ENCODE assay signal across 8 cellular contexts in genomic region chr16:70113599-70113981, GRCh38. TPM values are rescaled to one million over a fixed set of nuclear protein-coding genes. Genes with fewer than 3 reads are reported as not detected.
DNase-seq lines count a peak whose midpoint lies in the region; ATAC-seq and TF ChIP-seq lines count a peak whose summit lies in the region.
"Not testable (repeated sequence)": the region's sequence is repeated elsewhere in the genome, so short reads cannot be mapped to it uniquely, and the experiment has no call there.

No MANE protein-coding gene starts in this region.

- H3K4ac ChIP-seq in IMR-90 (ENCODE audit: low read depth, low read length): not testable (repeated sequence)

- H4K8ac ChIP-seq in IMR-90 (ENCODE audit: low read depth in 2 of 2, low read length in 2 of 2): peak overlapping the region in 1 of 2 experiments; percentile 74; a peak in 1 of 4 replicates

- H3K27ac ChIP-seq in AG04450 (ENCODE audit: low read depth, low read length): peak overlapping the region; percentile 47
- H3K27ac ChIP-seq in IMR-90 (ENCODE audit: insufficient read depth, low read length): peak overlapping the region; percentile 91
- H3K27ac ChIP-seq in gastrocnemius medialis: peak overlapping the region; percentile 87 to 90 (median 89)

- H3K9me3 Mint-ChIP-seq in activated CD8-positive, alpha-beta memory T cell treated with anti-CD3 and anti-CD28 coated beads, Interleukin-2, amount 10 ng/mL, durations not matched to agents 7 days and 5 days (ENCODE audit: low read depth): not testable (repeated sequence)

- in situ Hi-C loops in IMR-90 (cut with MboI; ENCODE audit: low sequenced_read_pairs); gastrocnemius medialis (cut with MboI; ENCODE audit: low sequenced_read_pairs in 4 of 4): not testable (repeated sequence)

- intact Hi-C loops in IMR-90 (cut with micrococcal nuclease); left colon (cut with DNase I, micrococcal nuclease); gastrocnemius medialis (cut with DNase I; ENCODE audit: low total_unique reads): not testable (repeated sequence)

- ATAC-seq in GM19025 (IDR thresholded peaks at IDR 0.05; ENCODE audit: low read depth, unreplicated experiment) (peak; percentile 7), HG02759 (IDR thresholded peaks at IDR 0.05; ENCODE audit: unreplicated experiment) (peak; percentile 16), IMR-90 (ENCODE audit: low read depth) (peak; percentile 50), left colon (peak; percentile 33), gastrocnemius medialis (peak; percentile 56 to 63)
- ATAC-seq in activated CD8-positive, alpha-beta memory T cell treated with anti-CD3 and anti-CD28 coated beads, Interleukin-2, amount 10 ng/mL, durations not matched to agents 7 days and 5 days: not testable (repeated sequence)

- TF ChIP-seq RAD21 in IMR-90 (IDR thresholded peaks at IDR 0.05; ENCODE audit: low read length): not testable (repeated sequence)

- H2BK20ac ChIP-seq in IMR-90 (ENCODE audit: low read depth, low read length): not testable (repeated sequence)

- not testable (repeated sequence) for H3K36me3 ChIP-seq in IMR-90 (ENCODE audit: control insufficient read depth, insufficient read depth, low read length); endocrine pancreas (ENCODE audit: control insufficient read depth, insufficient read depth, low read length); gastrocnemius medialis

- not testable (repeated sequence) for TF ChIP-seq POLR2A in IMR-90 (IDR thresholded peaks at IDR 0.05; ENCODE audit: low read depth, low read length); gastrocnemius medialis (IDR thresholded peaks at IDR 0.05)

- not testable (repeated sequence) for H2BK5ac ChIP-seq in IMR-90 (ENCODE audit: low read depth, low read length, poor library complexity, severe bottlenecking)

- not testable (repeated sequence) for H3K18ac ChIP-seq in IMR-90 (ENCODE audit: low read depth, low read length)

- not testable (repeated sequence) for H3K36me3 Mint-ChIP-seq in activated CD8-positive, alpha-beta memory T cell treated with anti-CD3 and anti-CD28 coated beads, Interleukin-2, amount 10 ng/mL, durations not matched to agents 7 days and 5 days

- not testable (repeated sequence) for H2AK5ac ChIP-seq in IMR-90 (ENCODE audit: low read depth, low read length)

- no CpG with 5 or more reads among the region's 15 CpGs for WGBS in IMR-90 (ENCODE audit: extremely low coverage in 2 of 2, insufficient read length in 1 of 2), 2 experiments

- peak overlapping the region; percentile 50 for H3K4me3 ChIP-seq in AG04450 (ENCODE audit: low read depth, low read length)
- peak overlapping the region; percentile 87 for H3K4me3 ChIP-seq in IMR-90 (ENCODE audit: insufficient read depth, low read depth, low read length)
- not testable (repeated sequence) for H3K4me3 ChIP-seq in endocrine pancreas (ENCODE audit: control insufficient read depth, insufficient read depth, low read length)
- peak overlapping the region; percentile 65 to 94 (median 88) for H3K4me3 ChIP-seq in gastrocnemius medialis

- CTCF ChIA-PET in AG04450 (lab: Charles Lee); IMR-90 (lab: Yijun Ruan, JAX); activated CD8-positive, alpha-beta memory T cell treated with anti-CD3 and anti-CD28 coated beads, Interleukin-2, amount 10 ng/mL, durations not matched to agents 7 days and 5 days (lab: Charles Lee): not testable (repeated sequence)

- POLR2A ChIA-PET in AG04450 (lab: Yijun Ruan, JAX); IMR-90 (lab: Charles Lee; ENCODE audit: unreplicated experiment): not testable (repeated sequence)

- H3K79me1 ChIP-seq in IMR-90 (ENCODE audit: low read depth in 1 of 2, low read length in 2 of 2): peaks cover under 1 to 25% of the 10 kb centered on the region in 2 experiments; a peak in 3 of 4 replicates

- peak overlapping the region; percentile 91 for H3K4me2 ChIP-seq in IMR-90 (ENCODE audit: low read depth, low read length)

- not testable (repeated sequence) for H3K56ac ChIP-seq in IMR-90 (ENCODE audit: extremely low read depth, insufficient read depth, low read length)

- H3K4me1 Mint-ChIP-seq in activated CD8-positive, alpha-beta memory T cell treated with anti-CD3 and anti-CD28 coated beads, Interleukin-2, amount 10 ng/mL, durations not matched to agents 7 days and 5 days: peaks cover 16% of the 10 kb centered on the region

- H3K9me1 ChIP-seq in IMR-90 (ENCODE audit: insufficient read depth, low read length): not testable (repeated sequence)

- not testable (repeated sequence) for H2AFZ ChIP-seq in IMR-90 (replicated peaks; ENCODE audit: low read length, poor library complexity)

- not testable (repeated sequence) for H3K9me3 ChIP-seq in AG04450 (ENCODE audit: control insufficient read depth, insufficient read depth, low read length); IMR-90 (ENCODE audit: control insufficient read depth, insufficient read depth, low read length); endocrine pancreas (ENCODE audit: control insufficient read depth, low read length); gastrocnemius medialis

- H4K91ac ChIP-seq in IMR-90 (ENCODE audit: insufficient read depth, low read depth, low read length): not testable (repeated sequence)

- H3K4me3 Mint-ChIP-seq in activated CD8-positive, alpha-beta memory T cell treated with anti-CD3 and anti-CD28 coated beads, Interleukin-2, amount 10 ng/mL, durations not matched to agents 7 days and 5 days: peak overlapping the region; percentile 88

- TF ChIP-seq CTCF in AG04450 (IDR thresholded peaks at IDR 0.05; ENCODE audit: low read depth, low read length); IMR-90 (conservative IDR thresholded peaks at IDR 0.05; ENCODE audit: low read depth, low read length); gastrocnemius medialis (IDR thresholded peaks at IDR 0.05 in 4 of 5, conservative IDR thresholded peaks at IDR 0.05 in 1 of 5): not testable (repeated sequence)

- H3K27me3 ChIP-seq in AG04450 (ENCODE audit: control insufficient read depth, insufficient read depth, low read length); IMR-90 (ENCODE audit: control insufficient read depth, insufficient read depth, low read length); endocrine pancreas (ENCODE audit: control insufficient read depth, insufficient read depth, low read length); gastrocnemius medialis: not testable (repeated sequence)

- H2AK9ac ChIP-seq in IMR-90 (replicated peaks; ENCODE audit: low read depth, low read length, poor library complexity): not testable (repeated sequence)

- not testable (repeated sequence) for H3K27me3 Mint-ChIP-seq in activated CD8-positive, alpha-beta memory T cell treated with anti-CD3 and anti-CD28 coated beads, Interleukin-2, amount 10 ng/mL, durations not matched to agents 7 days and 5 days

- DNase-seq in AG04450 (ENCODE audit: low read depth, low spot score); IMR-90; activated CD8-positive, alpha-beta memory T cell treated with anti-CD3 and anti-CD28 coated beads, Interleukin-2, amount 10 ng/mL, durations not matched to agents 7 days and 5 days; left colon; gastrocnemius medialis: not testable (repeated sequence)

- H3K14ac ChIP-seq in IMR-90 (replicated peaks; ENCODE audit: low read depth, low read length): not testable (repeated sequence)

- H2BK15ac ChIP-seq in IMR-90 (ENCODE audit: low read depth, low read length): not testable (repeated sequence)

- H3K27ac Mint-ChIP-seq in activated CD8-positive, alpha-beta memory T cell treated with anti-CD3 and anti-CD28 coated beads, Interleukin-2, amount 10 ng/mL, durations not matched to agents 7 days and 5 days: peak overlapping the region; percentile 43

- H3K4me1 ChIP-seq in IMR-90 (ENCODE audit: control insufficient read depth, insufficient read depth, low read length); endocrine pancreas (ENCODE audit: control insufficient read depth, insufficient read depth, low read length): not testable (repeated sequence)
- H3K4me1 ChIP-seq in gastrocnemius medialis: peaks cover 8 to 14% of the 10 kb centered on the region in 2 donors

- peak overlapping the region; percentile 80; the same call in 1 of the 2 replicates for H3K9ac ChIP-seq in IMR-90 (ENCODE audit: low read depth, low read length)
- peak overlapping the region; percentile 51 for H3K9ac ChIP-seq in endocrine pancreas (ENCODE audit: control insufficient read depth, insufficient read depth, low read length)

- H2BK120ac ChIP-seq in IMR-90 (ENCODE audit: low read depth, low read length): not testable (repeated sequence)

- BruUV-seq in IMR-90 (replicated peaks; lab: Mats Ljungman, UMichigan): not testable (repeated sequence)

- dilution Hi-C loops in IMR-90 (cut with HindIII; ENCODE audit: low sequenced_read_pairs, unreplicated experiment): not testable (repeated sequence)

- H3K23ac ChIP-seq in IMR-90 (ENCODE audit: low read depth, low read length): not testable (repeated sequence)

- not testable (repeated sequence) for H4K20me1 ChIP-seq in IMR-90 (ENCODE audit: insufficient read depth, low read length)

- peak overlapping the region; percentile 59; the same call in 1 of the 2 replicates for H4K5ac ChIP-seq in IMR-90 (ENCODE audit: low read depth, low read length)

RNA-seq across cellular contexts. Expression of gene PDPR, which starts 0.5 kb away (rescaled TPM):
- polyA plus RNA-seq in AG04450 (2011; rRNA removed): 27.7 and 28.2 TPM in 2 replicates
- 42.2 and 52.0 TPM in 2 replicates for polyA minus RNA-seq in AG04450 (2011; rRNA and poly(A)+ RNA removed)
- 10.0 and 12.2 TPM in 2 replicates for total RNA-seq in IMR-90 (2012; rRNA removed)
- polyA plus RNA-seq in IMR-90 (2012; rRNA removed): 19.0 and 19.4 TPM in 2 replicates
- polyA plus RNA-seq in IMR-90 (2012; cell fraction: cytosol; rRNA removed): 7.5 and 9.4 TPM in 2 replicates
- 41.2 and 66.5 TPM in 2 replicates for polyA plus RNA-seq in IMR-90 (2012; cell fraction: nucleus; rRNA removed; ENCODE audit: low replicate concordance)
- total RNA-seq in activated CD8-positive, alpha-beta memory T cell treated with anti-CD3 and anti-CD28 coated beads, Interleukin-2, amount 10 ng/mL, durations not matched to agents 7 days and 5 days: 10 to 100 TPM; 18.2 to 20.3 TPM
- total RNA-seq in left colon: 10 to 100 TPM; 22.6 to 37.5 TPM
- 10 to 100 TPM; 20.2 to 25.4 (median 22.8) TPM for total RNA-seq in gastrocnemius medialis

RNA-seq across cellular contexts. Expression of gene CLEC18C, which starts 60.0 kb away (rescaled TPM):
- polyA plus RNA-seq in AG04450 (2011; rRNA removed): not detected in 2 replicates
- not detected in 2 replicates for polyA minus RNA-seq in AG04450 (2011; rRNA and poly(A)+ RNA removed)
- not detected in 2 replicates for total RNA-seq in IMR-90 (2012; rRNA removed)
- polyA plus RNA-seq in IMR-90 (2012; rRNA removed): 0.03 TPM in 1 of 2 replicates, not detected in the other
- not detected in 2 replicates for polyA plus RNA-seq in IMR-90 (2012; cell fraction: cytosol; rRNA removed)
- 0.19 and 0.35 TPM in 2 replicates for polyA plus RNA-seq in IMR-90 (2012; cell fraction: nucleus; rRNA removed; ENCODE audit: low replicate concordance)
- total RNA-seq in activated CD8-positive, alpha-beta memory T cell treated with anti-CD3 and anti-CD28 coated beads, Interleukin-2, amount 10 ng/mL, durations not matched to agents 7 days and 5 days: under 1 TPM; 0.14 to 0.20 TPM
- total RNA-seq in left colon: under 1 TPM in 1 of 2 donors, not detected in 1; 0.64 TPM
- under 1 TPM in 3 of 4 donors, not detected in 1; 0.18 to 0.49 (median 0.41) TPM for total RNA-seq in gastrocnemius medialis
